In the genomic region with DNA sequence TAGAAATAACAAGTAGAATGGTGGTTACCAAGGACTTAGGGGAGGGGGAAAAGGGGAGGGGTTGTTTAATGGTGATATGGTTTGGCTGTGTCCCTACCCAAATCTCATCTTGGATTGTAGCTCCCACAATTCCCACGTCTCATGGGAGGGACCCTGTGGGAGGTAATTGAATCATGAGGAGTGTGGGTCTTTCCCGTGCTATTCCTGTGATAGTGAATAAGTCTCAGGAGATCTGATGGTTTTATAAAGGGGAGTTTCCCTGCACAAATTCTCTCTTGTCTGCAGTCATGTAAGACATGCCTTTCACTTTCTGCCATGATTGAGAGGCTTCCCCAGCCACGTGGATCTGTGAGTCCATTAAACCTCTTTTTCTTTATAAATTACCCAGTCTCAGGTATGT, we compare ENCODE assay signal across 6 cellular contexts.
DNase-seq lines count a peak whose midpoint lies in the region; ATAC-seq, FAIRE-seq and TF ChIP-seq lines count a peak whose summit lies in the region.
"Not testable (repeated sequence)": the region's sequence is repeated elsewhere in the genome, so short reads cannot be mapped to it uniquely, and the experiment has no call there.

No MANE protein-coding gene starts in this region.

- not testable (repeated sequence) for H3K4me3 ChIP-seq in GM12865 (ENCODE audit: low read depth, low read length); Panc1 (ENCODE audit: low read depth in 2 of 2, low read length in 2 of 2); GM12878; esophagus muscularis mucosa

- H3K27ac ChIP-seq in Panc1 (ENCODE audit: low read length): peak overlapping the region; percentile 23; the same call in 1 of the 2 replicates
- H3K27ac ChIP-seq in GM12878 (ENCODE audit: control insufficient read depth, insufficient read depth); esophagus muscularis mucosa (replicated peaks in 1 of 4): not testable (repeated sequence)

- H4K20me1 ChIP-seq in GM12878 (ENCODE audit: control insufficient read depth, insufficient read depth): not testable (repeated sequence)

- ATAC-seq in Panc1, GM12878: not testable (repeated sequence)

- H3K9ac ChIP-seq in GM12878 (ENCODE audit: control insufficient read depth, insufficient read depth, low read length): not testable (repeated sequence)

- H2AFZ ChIP-seq in GM12878 (ENCODE audit: control insufficient read depth, low read depth, low read length): not testable (repeated sequence)

- intact Hi-C loops in Panc1 (cut with micrococcal nuclease; ENCODE audit: unreplicated experiment); GM12878 (cut with micrococcal nuclease; ENCODE audit: unreplicated experiment); esophagus muscularis mucosa (cut with DNase I): not testable (repeated sequence)

- not testable (repeated sequence) for H3K79me2 ChIP-seq in GM12878 (ENCODE audit: control insufficient read depth, insufficient read depth, low read length)

- 0% methylated on average over 3 of the region's 3 CpGs for WGBS in GM12878 (ENCODE audit: insufficient coverage, insufficient replicate concordance, low lambda C conversion rate, missing lambda C conversion rate)
- WGBS in esophagus muscularis mucosa: 88% methylated on average over 3 of the region's 3 CpGs

- H3K4me1 ChIP-seq in Panc1 (ENCODE audit: control insufficient read depth, insufficient read depth, low read length) (peaks cover 14% of the 10 kb centered on the region), GM12878 (ENCODE audit: control insufficient read depth, insufficient read depth, low read length) (peaks cover 26% of the 10 kb centered on the region), esophagus muscularis mucosa (peaks cover 8 to 42% (median 18%) of the 10 kb centered on the region in 4 donors)

- CTCF ChIA-PET in Panc1 (lab: Charles Lee): not testable (repeated sequence)
- CTCF ChIA-PET in GM12878 (lab: Yijun Ruan, JAX): interaction anchor here (2.2 kb wide), 1 partner anchor 13 kb away, joined by 7 read pairs; no protein-coding TSS in a partner anchor

- POLR2A ChIA-PET in Panc1 (lab: Charles Lee): not testable (repeated sequence)
- POLR2A ChIA-PET in GM12878 (lab: Charles Lee): interaction anchor here (1.3 to 1.7 kb wide), 2 partner anchors 10 to 13 kb away, joined by 3 to 6 read pairs; no protein-coding TSS in a partner anchor

- in situ Hi-C loops in Panc1 (cut with HindIII; ENCODE audit: low pct_unique_long_range_greater_than_20kb, low sequenced_read_pairs); GM12878 (cut with MboI): not testable (repeated sequence)

- not testable (repeated sequence) for TF ChIP-seq CTCF in GM12865 (IDR thresholded peaks at IDR 0.05; ENCODE audit: insufficient read depth, low read depth, low read length, missing control alignments); Panc1 (IDR thresholded peaks at IDR 0.05); GM12878 (IDR thresholded peaks at IDR 0.05 in 2 of 3, conservative IDR thresholded peaks at IDR 0.05 in 1 of 3; ENCODE audit: control insufficient read depth in 2 of 3, extremely low read depth in 1 of 3, insufficient read depth in 1 of 3, low read depth in 3 of 3, low read length in 3 of 3); esophagus muscularis mucosa (IDR thresholded peaks at IDR 0.05)

- H3K4me2 ChIP-seq in GM12878 (ENCODE audit: control insufficient read depth, insufficient read depth): not testable (repeated sequence)

- H3K9me3 ChIP-seq in Panc1 (ENCODE audit: control insufficient read depth, insufficient read depth, low read depth, low read length); GM12878 (replicated peaks; ENCODE audit: control insufficient read depth, insufficient read depth, low read length); esophagus muscularis mucosa: not testable (repeated sequence)

- DNase-seq in GM12865 (ENCODE audit: low read depth): peak; percentile 30
- not testable (repeated sequence) for DNase-seq in Panc1 (ENCODE audit: low read depth, low spot score); GM12878 (ENCODE audit: low read depth, low spot score)
- DNase-seq in esophagus muscularis mucosa (ENCODE audit: extremely low spot score): peak; percentile 19
- peak; percentile 5 for DNase-seq in mesenteric fat pad (ENCODE audit: low spot score)
- DNase-seq in ureter (ENCODE audit: low spot score): peak; percentile 0

- not testable (repeated sequence) for TF ChIP-seq EP300 in GM12878 (IDR thresholded peaks at IDR 0.05; ENCODE audit: borderline replicate concordance in 1 of 2, control insufficient read depth in 1 of 2, low read depth in 2 of 2, low read length in 2 of 2); esophagus muscularis mucosa (IDR thresholded peaks at IDR 0.05)

- FAIRE-seq in GM12878 (lab: Jason Lieb, UNC): not testable (repeated sequence)

- RAD21 ChIA-PET in GM12878 (lab: Charles Lee; ENCODE audit: unreplicated experiment): interaction anchor here (1.0 kb wide), 1 partner anchor 22 kb away, joined by 3 read pairs; no protein-coding TSS in a partner anchor

- TF ChIP-seq RAD21 in GM12878 (IDR thresholded peaks at IDR 0.05; ENCODE audit: insufficient read depth, low read depth, low read length): not testable (repeated sequence)

- not testable (repeated sequence) for H3K27me3 ChIP-seq in Panc1 (ENCODE audit: control insufficient read depth, insufficient read depth, low read length); GM12878 (replicated peaks in 1 of 2; ENCODE audit: control insufficient read depth in 2 of 2, insufficient read depth in 2 of 2, low read length in 1 of 2); esophagus muscularis mucosa

- SMC1A ChIA-PET in GM12878 (lab: Charles Lee; ENCODE audit: uncharacterized antibody, unreplicated experiment): interaction anchor here (1.2 to 1.9 kb wide), 3 partner anchors 11 to 88 kb away, joined by 3 to 5 read pairs (median 4); no protein-coding TSS in a partner anchor

- BruUV-seq in Panc1 (replicated peaks; lab: Mats Ljungman, UMichigan); GM12878 (replicated peaks; lab: Mats Ljungman, UMichigan): not testable (repeated sequence)

- TF ChIP-seq POLR2A in GM12878 (IDR thresholded peaks at IDR 0.05; ENCODE audit: low read depth, low read length); esophagus muscularis mucosa (IDR thresholded peaks at IDR 0.05; ENCODE audit: low read depth): not testable (repeated sequence)

- not testable (repeated sequence) for H3K36me3 ChIP-seq in Panc1 (ENCODE audit: control insufficient read depth, insufficient read depth, low read length); GM12878 (ENCODE audit: control insufficient read depth in 2 of 2, insufficient read depth in 2 of 2, low read length in 1 of 2); esophagus muscularis mucosa

TF ChIP-seq in GM12878, 131 proteins besides CTCF, POLR2A, EP300 and RAD21:
- peak; percentile 55 for TF ChIP-seq IKZF1 (conservative IDR thresholded peaks at IDR 0.05)
- TF ChIP-seq MEF2B (IDR thresholded peaks at IDR 0.05; ENCODE audit: partially characterized antibody, poor library complexity, severe bottlenecking): peak; percentile 79
- TF ChIP-seq YY1 (IDR thresholded peaks at IDR 0.05; ENCODE audit: low read depth, low read length): 0 out of 2 replicates have a peak, but pooled peaks have one; percentile 21
- TF ChIP-seq, protein P1, sequence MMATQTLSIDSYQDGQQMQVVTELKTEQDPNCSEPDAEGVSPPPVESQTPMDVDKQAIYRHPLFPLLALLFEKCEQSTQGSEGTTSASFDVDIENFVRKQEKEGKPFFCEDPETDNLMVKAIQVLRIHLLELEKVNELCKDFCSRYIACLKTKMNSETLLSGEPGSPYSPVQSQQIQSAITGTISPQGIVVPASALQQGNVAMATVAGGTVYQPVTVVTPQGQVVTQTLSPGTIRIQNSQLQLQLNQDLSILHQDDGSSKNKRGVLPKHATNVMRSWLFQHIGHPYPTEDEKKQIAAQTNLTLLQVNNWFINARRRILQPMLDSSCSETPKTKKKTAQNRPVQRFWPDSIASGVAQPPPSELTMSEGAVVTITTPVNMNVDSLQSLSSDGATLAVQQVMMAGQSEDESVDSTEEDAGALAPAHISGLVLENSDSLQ (IDR thresholded peaks at IDR 0.05): peak; percentile 42; the same call in 1 of the 2 replicates
- TF ChIP-seq, protein P2, sequence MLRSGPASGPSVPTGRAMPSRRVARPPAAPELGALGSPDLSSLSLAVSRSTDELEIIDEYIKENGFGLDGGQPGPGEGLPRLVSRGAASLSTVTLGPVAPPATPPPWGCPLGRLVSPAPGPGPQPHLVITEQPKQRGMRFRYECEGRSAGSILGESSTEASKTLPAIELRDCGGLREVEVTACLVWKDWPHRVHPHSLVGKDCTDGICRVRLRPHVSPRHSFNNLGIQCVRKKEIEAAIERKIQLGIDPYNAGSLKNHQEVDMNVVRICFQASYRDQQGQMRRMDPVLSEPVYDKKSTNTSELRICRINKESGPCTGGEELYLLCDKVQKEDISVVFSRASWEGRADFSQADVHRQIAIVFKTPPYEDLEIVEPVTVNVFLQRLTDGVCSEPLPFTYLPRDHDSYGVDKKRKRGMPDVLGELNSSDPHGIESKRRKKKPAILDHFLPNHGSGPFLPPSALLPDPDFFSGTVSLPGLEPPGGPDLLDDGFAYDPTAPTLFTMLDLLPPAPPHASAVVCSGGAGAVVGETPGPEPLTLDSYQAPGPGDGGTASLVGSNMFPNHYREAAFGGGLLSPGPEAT (IDR thresholded peaks at IDR 0.05; ENCODE audit: low read depth): peak; percentile 70; the same call in 1 of the 2 replicates
- 0 out of 2 replicates have a peak, but pooled peaks have one; percentile 28 for TF ChIP-seq EED (IDR thresholded peaks at IDR 0.05; ENCODE audit: low read depth)
- TF ChIP-seq IKZF2 (IDR thresholded peaks at IDR 0.05): peak in 1 of 2 experiments; percentile 45; a peak in 1 of 4 replicates
